Comparison of ENCODE assay signal across 8 cellular contexts in the genomic region with DNA sequence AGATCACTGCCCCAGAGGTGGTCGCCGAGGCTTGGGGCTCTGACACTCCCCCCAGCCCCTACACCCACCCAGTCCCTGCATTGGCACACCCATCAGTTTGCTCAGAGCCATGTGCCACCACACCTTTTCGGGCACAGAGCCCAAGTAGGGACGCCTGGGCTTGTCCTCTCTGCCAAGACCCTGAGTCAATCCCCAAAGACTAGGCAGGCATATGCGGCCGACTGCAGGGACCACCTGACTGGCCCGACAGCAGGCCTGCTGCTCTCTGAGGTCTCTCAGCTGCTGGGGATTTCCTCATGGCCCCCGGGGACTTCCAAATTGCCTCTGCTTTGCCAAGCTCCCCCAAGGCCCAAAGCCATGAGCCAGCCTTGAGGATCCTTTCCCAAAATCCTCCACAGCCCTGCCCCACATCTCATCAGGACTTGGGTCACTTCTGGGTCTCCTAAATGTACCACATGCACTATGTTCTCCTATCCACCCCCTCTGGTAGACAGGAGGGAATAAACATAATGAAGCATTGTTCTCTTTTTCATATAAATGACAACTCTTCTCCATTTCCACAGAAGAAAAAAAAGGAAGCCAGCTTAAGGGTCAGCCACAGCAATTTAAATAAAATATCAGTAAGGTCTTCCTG. TPM values are rescaled to one million over a fixed set of nuclear protein-coding genes. Genes with fewer than 3 reads are reported as not detected.
DNase-seq lines count a peak whose midpoint lies in the region; ATAC-seq and TF ChIP-seq lines count a peak whose summit lies in the region.

No MANE protein-coding gene starts in this region.

- H2BK5ac ChIP-seq in IMR-90 (ENCODE audit: low read depth, low read length, poor library complexity, severe bottlenecking) = peak overlapping the region; percentile 77

- no peak overlapping the region; the same call in 1 of the 2 replicates for H3K56ac ChIP-seq in IMR-90 (ENCODE audit: extremely low read depth, insufficient read depth, low read length)

- H3K9me3 Mint-ChIP-seq in activated naive CD8-positive, alpha-beta T cell treated with anti-CD3 and anti-CD28 coated beads, Interleukin-2, amount 50 U/mL, for 24 hours = no peaks in the 10 kb centered on the region

- no peaks in the 10 kb centered on the region for H3K27me3 ChIP-seq in IMR-90 (ENCODE audit: control insufficient read depth, insufficient read depth, low read length)
- no peaks in the 10 kb centered on the region for H3K27me3 ChIP-seq in thyroid gland

- H3K4ac ChIP-seq in IMR-90 (ENCODE audit: low read depth, low read length) = peak overlapping the region; percentile 92

- peaks cover 58% of the 10 kb centered on the region for H3K4me1 Mint-ChIP-seq in activated naive CD8-positive, alpha-beta T cell treated with anti-CD3 and anti-CD28 coated beads, Interleukin-2, amount 50 U/mL, for 24 hours

- H3K4me2 ChIP-seq in IMR-90 (ENCODE audit: low read depth, low read length) = peak overlapping the region; percentile 90

- H3K27ac Mint-ChIP-seq in activated naive CD8-positive, alpha-beta T cell treated with anti-CD3 and anti-CD28 coated beads, Interleukin-2, amount 50 U/mL, for 24 hours = peak overlapping the region; percentile 83

- peak overlapping the region; percentile 80 for H2AK9ac ChIP-seq in IMR-90 (replicated peaks; ENCODE audit: low read depth, low read length, poor library complexity)

- peak overlapping the region; percentile 88 to 98 for H4K8ac ChIP-seq in IMR-90 (ENCODE audit: low read depth in 2 of 2, low read length in 2 of 2)

- H3K4me1 ChIP-seq in IMR-90 (ENCODE audit: control insufficient read depth, insufficient read depth, low read length) (peaks cover 21% of the 10 kb centered on the region), thyroid gland (peaks cover 17 to 59% of the 10 kb centered on the region in 2 donors)

- H3K27me3 Mint-ChIP-seq in activated naive CD8-positive, alpha-beta T cell treated with anti-CD3 and anti-CD28 coated beads, Interleukin-2, amount 50 U/mL, for 24 hours = no peaks in the 10 kb centered on the region

- dilution Hi-C loops in IMR-90 (cut with HindIII; ENCODE audit: low sequenced_read_pairs, unreplicated experiment) = no loop called here

- no peaks in the 10 kb centered on the region for H3K36me3 Mint-ChIP-seq in activated naive CD8-positive, alpha-beta T cell treated with anti-CD3 and anti-CD28 coated beads, Interleukin-2, amount 50 U/mL, for 24 hours (ENCODE audit: low read depth)

- peak overlapping the region; percentile 27; the same call in 2 of the 3 replicates for H2BK15ac ChIP-seq in IMR-90 (ENCODE audit: low read depth, low read length)

- H4K5ac ChIP-seq in IMR-90 (ENCODE audit: low read depth, low read length) = peak overlapping the region; percentile 87

- H3K9me1 ChIP-seq in IMR-90 (ENCODE audit: insufficient read depth, low read length) = peaks cover 30% of the 10 kb centered on the region

- no peaks in the 10 kb centered on the region for H4K20me1 ChIP-seq in IMR-90 (ENCODE audit: insufficient read depth, low read length)

- peak overlapping the region; percentile 39; the same call in 1 of the 2 replicates for H3K23ac ChIP-seq in IMR-90 (ENCODE audit: low read depth, low read length)

- H3K4me3 ChIP-seq in IMR-90 (ENCODE audit: insufficient read depth, low read depth, low read length) (peak overlapping the region; percentile 54; the same call in 1 of the 2 replicates), thyroid gland (replicated peaks in 1 of 3) (peak overlapping the region in 1 of 3 donors; percentile 34)

- peak overlapping the region; percentile 92 for H3K14ac ChIP-seq in IMR-90 (replicated peaks; ENCODE audit: low read depth, low read length)

- H3K79me1 ChIP-seq in IMR-90 (ENCODE audit: low read depth in 1 of 2, low read length in 2 of 2) = peaks cover 34 to 85% of the 10 kb centered on the region in 2 experiments

- CTCF ChIA-PET in IMR-90 (lab: Yijun Ruan, JAX) = interaction anchor here (0.5 to 6.1 kb wide), 27 partner anchors 9 to 220 kb away, joined by 3 to 56 read pairs (median 5); a partner anchor contains a TSS

- H3K9ac ChIP-seq in IMR-90 (ENCODE audit: low read depth, low read length) = peak overlapping the region; percentile 70

- POLR2A ChIA-PET in IMR-90 (lab: Charles Lee; ENCODE audit: unreplicated experiment) = interaction anchor here (0.8 to 1.1 kb wide), 3 partner anchors 31 to 145 kb away, joined by 4 to 5 read pairs (median 4); a partner anchor contains a TSS

- peak; percentile 90 for DNase-seq in D341Med (ENCODE audit: low spot score)
- peak; percentile 36 for DNase-seq in IMR-90
- DNase-seq in activated naive CD8-positive, alpha-beta T cell treated with anti-CD3 and anti-CD28 coated beads, Interleukin-2, amount 50 U/mL, for 24 hours = peak; percentile 47
- DNase-seq in left colon = peak in 1 of 2 donors; percentile 41
- DNase-seq in thyroid gland = peak; percentile 37 to 41
- DNase-seq in iPS-NIHi11 (ENCODE audit: low spot score) = no peak
- DNase-seq in RKO (ENCODE audit: low spot score) = no peak

- ATAC-seq in IMR-90 (ENCODE audit: low read depth) (no peak), left colon (peak; percentile 6), HG03521 (IDR thresholded peaks at IDR 0.05; ENCODE audit: unreplicated experiment) (no peak)
- ATAC-seq in activated naive CD8-positive, alpha-beta T cell treated with anti-CD3 and anti-CD28 coated beads, Interleukin-2, amount 50 U/mL, for 24 hours = no peak

- peak overlapping the region; percentile 91 for H2AFZ ChIP-seq in IMR-90 (replicated peaks; ENCODE audit: low read length, poor library complexity)

- H2BK20ac ChIP-seq in IMR-90 (ENCODE audit: low read depth, low read length) = peak overlapping the region; percentile 29; the same call in 1 of the 2 replicates

- intact Hi-C loops in IMR-90 (cut with micrococcal nuclease) (loop anchor here (1.0 to 10.0 kb wide), 4 partner anchors 31 to 415 kb away; a partner anchor contains a TSS), left colon (cut with DNase I, micrococcal nuclease) (loop anchor here in 1 of 2 donors (2.0 to 5.0 kb wide), 2 partner anchors 69 to 143 kb away; a partner anchor contains a TSS), thyroid gland (cut with DNase I) (loop anchor here (5.0 kb wide), 3 partner anchors 33 to 143 kb away; a partner anchor contains a TSS)

- no TSS peak for BruUV-seq in IMR-90 (replicated peaks; lab: Mats Ljungman, UMichigan)

- in situ Hi-C loops in IMR-90 (cut with MboI; ENCODE audit: low sequenced_read_pairs) = loop anchor here (5.0 kb wide), 2 partner anchors 68 to 138 kb away; no protein-coding TSS in a partner anchor

- H3K27ac ChIP-seq in IMR-90 (ENCODE audit: insufficient read depth, low read length) (peak overlapping the region; percentile 53), thyroid gland (peak overlapping the region; percentile 69 to 83 (median 82))

- TF ChIP-seq POLR2A in IMR-90 (IDR thresholded peaks at IDR 0.05; ENCODE audit: low read depth, low read length) (no peak), thyroid gland (IDR thresholded peaks at IDR 0.05) (no peak)

- H4K91ac ChIP-seq in IMR-90 (ENCODE audit: insufficient read depth, low read depth, low read length) = peak overlapping the region; percentile 88

- H3K36me3 ChIP-seq in IMR-90 (ENCODE audit: control insufficient read depth, insufficient read depth, low read length) (no peaks in the 10 kb centered on the region), thyroid gland (no peaks in the 10 kb centered on the region)

- H3K18ac ChIP-seq in IMR-90 (ENCODE audit: low read depth, low read length) = peak overlapping the region; percentile 63; the same call in 1 of the 2 replicates

- peak overlapping the region; percentile 79 for H3K4me3 Mint-ChIP-seq in activated naive CD8-positive, alpha-beta T cell treated with anti-CD3 and anti-CD28 coated beads, Interleukin-2, amount 50 U/mL, for 24 hours

- TF ChIP-seq CTCF in IMR-90 (conservative IDR thresholded peaks at IDR 0.05; ENCODE audit: low read depth, low read length) (no peak), thyroid gland (IDR thresholded peaks at IDR 0.05) (no peak)

- peak overlapping the region; percentile 71 for H2BK120ac ChIP-seq in IMR-90 (ENCODE audit: low read depth, low read length)

- H3K9me3 ChIP-seq in IMR-90 (ENCODE audit: control insufficient read depth, insufficient read depth, low read length) (no peaks in the 10 kb centered on the region), thyroid gland (no peaks in the 10 kb centered on the region)

- 52% methylated on average over 5 of the region's 8 CpGs; no CpG with 5 or more reads in 1 of the 2 experiments for WGBS in IMR-90 (ENCODE audit: extremely low coverage in 2 of 2, insufficient read length in 1 of 2), 2 experiments
- 27 to 47% methylated on average over 5 of the region's 8 CpGs for WGBS in thyroid gland, 2 donors

- peak overlapping the region; percentile 80 for H2AK5ac ChIP-seq in IMR-90 (ENCODE audit: low read depth, low read length)

- no peak for TF ChIP-seq RAD21 in IMR-90 (IDR thresholded peaks at IDR 0.05; ENCODE audit: low read length)

TF ChIP-seq in IMR-90, 13 proteins besides CTCF, POLR2A, EP300 and RAD21:
- TF ChIP-seq BHLHE40 (IDR thresholded peaks at IDR 0.05; ENCODE audit: low read depth, low read length) (no peak), RCOR1 (IDR thresholded peaks at IDR 0.05; ENCODE audit: insufficient replicate concordance, low read length) (no peak), MAFK (IDR thresholded peaks at IDR 0.05; ENCODE audit: low read depth, low read length) (no peak), MXI1 (IDR thresholded peaks at IDR 0.05; ENCODE audit: borderline replicate concordance, low read depth, low read length) (no peak), SMC3 (IDR thresholded peaks at IDR 0.05; ENCODE audit: low read depth, low read length) (no peak), FOS (IDR thresholded peaks at IDR 0.05; ENCODE audit: low read depth, low read length) (no peak)

RNA-seq across cellular contexts. Expression of a gene that starts 30.6 kb away (rescaled TPM):
- 39.1 and 40.0 TPM in 2 replicates for total RNA-seq in IMR-90 (2012; rRNA removed)
- polyA plus RNA-seq in IMR-90 (2012; rRNA removed) = 22.4 and 22.9 TPM in 2 replicates
- polyA plus RNA-seq in IMR-90 (2012; cell fraction: cytosol; rRNA removed) = 12.8 and 19.0 TPM in 2 replicates
- polyA plus RNA-seq in IMR-90 (2012; cell fraction: nucleus; rRNA removed; ENCODE audit: low replicate concordance) = 95.5 and 141 TPM in 2 replicates
- total RNA-seq in left colon = 100 to 1,000 TPM in 1 of 2 donors, 10 to 100 TPM in 1; 84.8 to 110 TPM
- 10 to 100 TPM; 32.1 to 49.8 (median 40.6) TPM for total RNA-seq in thyroid gland

Comparison
In these comparisons a context has a peak if more than half of its experiments do, and no peak if none do; other contexts are left out.
1. DNase-seq: peak in D341Med (single experiment), IMR-90 (single experiment), activated naive CD8-positive, alpha-beta T cell treated with anti-CD3 and anti-CD28 coated beads, Interleukin-2, amount 50 U/mL, for 24 hours (single experiment) and thyroid gland (2 of 2); none in iPS-NIHi11 (single experiment) and RKO (single experiment).